8 cellular contexts compared by ENCODE assay signal in genomic region chr4:37892641-37893040, GRCh38. TPM values are rescaled to one million over a fixed set of nuclear protein-coding genes. Genes with fewer than 3 reads are reported as not detected.
DNase-seq lines count a peak whose midpoint lies in the region; ATAC-seq and TF ChIP-seq lines count a peak whose summit lies in the region.
"Had no signal": no experiment of that assay in that cellular context is flagged by ENCODE, and none has a peak within 500 bp of the region (broad histone marks: within the 10 kb centered on the region; RNA-seq: fewer than 3 reads in every experiment).

No MANE protein-coding gene starts in this region.

- H3K27me3 Mint-ChIP-seq in neural crest cell (ENCODE audit: low read depth) = peaks cover 90% of the 10 kb centered on the region

- peak overlapping the region; percentile 68 for H3K4me3 Mint-ChIP-seq in neural crest cell

- H3K36me3 Mint-ChIP-seq in neural crest cell (ENCODE audit: low read depth) = no peaks in the 10 kb centered on the region

- TF ChIP-seq CTCF in neural crest cell (conservative IDR thresholded peaks at IDR 0.05) = no peak

- DNase-seq in activated CD8-positive, alpha-beta memory T cell treated with anti-CD3 and anti-CD28 coated beads for 24 hours = peak; percentile 74
- DNase-seq in neural crest cell (ENCODE audit: low read depth, low spot score) (no peak), NCI-H1105 treated with DMSO at 0.1 percent for 48 hours (lab: John Stamatoyannopoulos, UW) (no peak), left ventricle myocardium superior (no peak), HuH-7 (ENCODE audit: low spot score) (no peak)

- intact Hi-C loops in left ventricle myocardium superior (cut with micrococcal nuclease) = no loop called here

- peak; percentile 49 for ATAC-seq in GM19455 (IDR thresholded peaks at IDR 0.05; ENCODE audit: unreplicated experiment)
- ATAC-seq in HG03469 (IDR thresholded peaks at IDR 0.05; ENCODE audit: unreplicated experiment) = peak; percentile 41
- no peak for ATAC-seq in left ventricle myocardium superior
- ATAC-seq: Panc1 had no signal

- peaks cover 9% of the 10 kb centered on the region for H3K4me1 Mint-ChIP-seq in neural crest cell

- H3K27ac Mint-ChIP-seq in neural crest cell (ENCODE audit: unreplicated experiment) = no peak overlapping the region

- no peaks in the 10 kb centered on the region for H3K9me3 Mint-ChIP-seq in neural crest cell

RNA-seq across cellular contexts. Expression of gene TBC1D1, which starts 1.8 kb away (rescaled TPM):
- total RNA-seq in neural crest cell (113 TPM in 2 replicates), left ventricle myocardium superior (118 TPM)
